In the genomic region with DNA sequence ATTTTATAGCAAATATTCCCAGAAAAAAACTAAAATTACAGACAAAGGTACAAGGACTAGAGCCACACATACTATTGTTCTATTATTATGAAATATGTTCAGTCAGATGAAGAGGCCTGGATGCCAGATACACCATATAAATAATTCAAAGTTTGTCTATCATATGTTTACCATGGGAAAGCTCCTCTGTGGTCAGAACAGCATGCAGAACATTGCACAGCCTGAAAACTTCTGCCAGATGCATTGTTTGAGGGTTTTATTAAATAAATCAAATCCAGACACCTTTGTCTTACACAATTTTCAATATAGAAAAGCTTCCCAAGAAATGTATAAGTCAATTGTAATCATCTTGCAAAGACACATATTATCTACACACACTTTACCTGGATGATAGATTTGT, we compare ENCODE assay signal across 1 cellular context.
TF ChIP-seq lines count a peak whose summit lies in the region.

No MANE protein-coding gene starts in this region.

TF ChIP-seq in K562, 482 proteins besides CTCF, POLR2A, EP300 and RAD21:
- TF ChIP-seq CAMTA2 (CRISPR knock-in tag; conservative IDR thresholded peaks at IDR 0.05) = no peak
- 0 out of 2 replicates have a peak, but pooled peaks have one; percentile 28 for TF ChIP-seq SAFB (IDR thresholded peaks at IDR 0.05; ENCODE audit: borderline replicate concordance, low read depth, low read length)
